In the genomic region with DNA sequence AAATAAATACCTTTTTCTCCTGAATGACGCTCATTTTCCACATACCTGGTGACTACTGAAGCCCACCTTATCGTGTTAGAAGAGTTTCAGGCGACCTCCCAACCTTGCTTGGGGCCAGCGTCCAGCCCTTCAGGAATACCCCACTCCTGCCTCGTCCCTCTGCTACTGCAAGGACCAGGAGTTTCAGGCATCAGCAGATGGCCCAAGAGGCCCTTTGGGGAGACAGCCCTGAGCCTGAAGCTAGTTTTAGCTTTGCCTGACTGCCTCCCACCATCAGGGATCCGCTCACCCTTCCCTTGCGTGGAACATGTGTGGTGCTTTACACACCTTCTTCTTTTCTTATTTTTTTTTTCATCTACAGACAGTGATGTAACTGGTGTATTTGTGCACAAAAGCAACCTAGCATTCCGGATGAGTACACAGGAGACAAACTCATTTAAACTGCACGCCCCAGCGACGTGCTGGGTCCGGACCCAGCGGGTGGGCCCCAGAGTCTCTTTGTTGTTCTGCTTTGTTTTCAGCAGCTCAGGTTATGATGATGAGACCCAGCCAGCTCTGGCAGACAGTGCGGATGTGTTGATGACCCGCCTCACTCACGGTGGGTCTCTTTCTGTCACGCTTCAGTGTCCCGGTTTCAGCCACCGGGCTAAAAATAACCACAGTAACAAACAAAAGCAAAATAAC, we compare ENCODE assay signal across 13 cellular contexts.
A peak's percentile ranks its signal among the peaks of the same experiment; 100 is the strongest.
DNase-seq lines count a peak whose midpoint lies in the region; ATAC-seq and TF ChIP-seq lines count a peak whose summit lies in the region.
"Had no signal": no experiment of that assay in that cellular context is flagged by ENCODE, and none has a peak within 500 bp of the region (broad histone marks: within the 10 kb centered on the region; RNA-seq: fewer than 3 reads in every experiment).

No MANE protein-coding gene starts in this region.

- no peaks in the 10 kb centered on the region for H3K9me3 ChIP-seq in neural progenitor cell (ENCODE audit: low read depth)

- H3K4me3 ChIP-seq in GM23338 = no peak overlapping the region
- no peak overlapping the region for H3K4me3 ChIP-seq in neural progenitor cell

- H3K36me3 ChIP-seq in GM23338 (ENCODE audit: insufficient read depth) = no peaks in the 10 kb centered on the region
- H3K36me3 ChIP-seq in neural progenitor cell = no peaks in the 10 kb centered on the region

- H3K79me2 ChIP-seq in GM23338 (replicated peaks; ENCODE audit: insufficient read depth) = no peaks in the 10 kb centered on the region
- no peaks in the 10 kb centered on the region for H3K79me2 ChIP-seq in neural progenitor cell (ENCODE audit: low read depth)

- H3K4me3 Mint-ChIP-seq in GM23338 (no peak overlapping the region), neural progenitor cell (peak overlapping the region; percentile 17)
- no peak overlapping the region for H3K4me3 Mint-ChIP-seq in activated T-cell treated with anti-CD3 and anti-CD28 coated beads, Interleukin-2, amount 50 U/mL, for 4 hours
- H3K4me3 Mint-ChIP-seq: CD8-positive, alpha-beta T cell; stimulated activated naive CD8-positive, alpha-beta T cell treated with anti-CD3 and anti-CD28 coated beads, Interleukin-15, Interleukin-2, amounts not matched to agents 100 ng/mL and 50 ng/mL, for 24 hours had no signal

- H3K27ac ChIP-seq in GM23338 (ENCODE audit: low read depth) (no peak overlapping the region), neural progenitor cell (no peak overlapping the region)

- TF ChIP-seq CTCF in GM23338 (conservative IDR thresholded peaks at IDR 0.05; ENCODE audit: low read depth in 2 of 2) (no peak), neural progenitor cell (IDR thresholded peaks at IDR 0.05) (no peak)

- H3F3A ChIP-seq in GM23338 (replicated peaks; ENCODE audit: low read depth) = no peaks in the 10 kb centered on the region
- H3F3A ChIP-seq in neural progenitor cell (ENCODE audit: low read depth) = no peaks in the 10 kb centered on the region

- peak; percentile 48 for ATAC-seq in GM19023 (IDR thresholded peaks at IDR 0.05; ENCODE audit: unreplicated experiment)
- no peak for ATAC-seq in GM23338
- ATAC-seq in activated T-cell treated with anti-CD3 and anti-CD28 coated beads, Interleukin-2, amount 50 U/mL, for 4 hours = no peak
- ATAC-seq: activated CD4-positive, CD25-positive, alpha-beta regulatory T cell treated with anti-CD3 and anti-CD28 coated beads, Interleukin-2, amount 50 U/mL, for 24 hours; CD8-positive, alpha-beta T cell had no signal

- DNase-seq in GM23338 (ENCODE audit: low spot score) (no peak), NCI-H345 treated with DMSO at 0.1 percent for 48 hours (lab: John Stamatoyannopoulos, UW; ENCODE audit: unreplicated experiment) (peak; percentile 63), neural progenitor cell (ENCODE audit: low spot score) (peak; percentile 55), OCI-M1 (lab: John Stamatoyannopoulos, UW) (no peak)
- DNase-seq in NK-92 treated with Interleukin-12 subunit alpha and Interleukin-12 subunit beta, amount 100 ng/mL, for 24 hours (lab: John Stamatoyannopoulos, UW) = no peak
- no peak for DNase-seq in activated T-cell treated with anti-CD3 and anti-CD28 coated beads, Interleukin-2, amount 50 U/mL, for 4 hours
- DNase-seq: erythroblast; stimulated activated CD4-positive, alpha-beta T cell treated with anti-CD3 and anti-CD28 coated beads, Interleukin-2, amount 100 ng/mL, for 48 hours had no signal

- H3K36me3 Mint-ChIP-seq in GM23338 (ENCODE audit: low read depth) (no peaks in the 10 kb centered on the region; the same call in 2 of the 3 replicates), neural progenitor cell (no peaks in the 10 kb centered on the region)
- no peaks in the 10 kb centered on the region for H3K36me3 Mint-ChIP-seq in activated T-cell treated with anti-CD3 and anti-CD28 coated beads, Interleukin-2, amount 50 U/mL, for 4 hours (ENCODE audit: insufficient read depth)
- H3K36me3 Mint-ChIP-seq: CD8-positive, alpha-beta T cell had no signal

- H3K27ac Mint-ChIP-seq in GM23338 (peak overlapping the region; percentile 26; the same call in 1 of the 2 replicates), neural progenitor cell (peak overlapping the region; percentile 93)
- H3K27ac Mint-ChIP-seq: activated T-helper 2 cell treated with anti-CD3 and anti-CD28 coated beads, Interferon-gamma antibody, Interleukin-2, Interleukin-4, amounts not matched to agents 10 μg/mL and 5 μg/mL and 100 μg/mL, durations not matched to agents 14 hours and 24 hours and 36 hours; CD8-positive, alpha-beta T cell; stimulated activated naive CD8-positive, alpha-beta T cell treated with anti-CD3 and anti-CD28 coated beads, Interleukin-15, Interleukin-2, amounts not matched to agents 100 ng/mL and 50 ng/mL, for 24 hours had no signal

- H2AFZ ChIP-seq in GM23338 = no peak overlapping the region
- peak overlapping the region; percentile 8 for H2AFZ ChIP-seq in neural progenitor cell (replicated peaks)

- H4K20me1 ChIP-seq in GM23338 (replicated peaks; ENCODE audit: insufficient read depth) = no peaks in the 10 kb centered on the region
- H4K20me1 ChIP-seq in neural progenitor cell (ENCODE audit: low read depth) = no peaks in the 10 kb centered on the region

- H3K9ac ChIP-seq in neural progenitor cell = no peak overlapping the region

- no peaks in the 10 kb centered on the region for H3K9me2 ChIP-seq in GM23338 (ENCODE audit: insufficient read depth)

- H3K4me2 ChIP-seq in GM23338 = no peak overlapping the region
- H3K4me2 ChIP-seq in neural progenitor cell = peak overlapping the region; percentile 24

- H3K27me3 Mint-ChIP-seq in GM23338 (ENCODE audit: insufficient read depth, low read depth, poor library complexity) = no peaks in the 10 kb centered on the region
- peaks cover 7% of the 10 kb centered on the region for H3K27me3 Mint-ChIP-seq in neural progenitor cell (ENCODE audit: insufficient read depth, low read depth)
- peaks cover 6% of the 10 kb centered on the region for H3K27me3 Mint-ChIP-seq in activated T-cell treated with anti-CD3 and anti-CD28 coated beads, Interleukin-2, amount 50 U/mL, for 4 hours (ENCODE audit: low read depth)

- H3K27me3 ChIP-seq in GM23338 (ENCODE audit: insufficient read depth) = no peaks in the 10 kb centered on the region
- no peaks in the 10 kb centered on the region for H3K27me3 ChIP-seq in neural progenitor cell

- H3K9me3 Mint-ChIP-seq in GM23338 (peaks cover 6% of the 10 kb centered on the region; the same call in 2 of the 3 replicates), neural progenitor cell (peaks cover 17% of the 10 kb centered on the region)
- peaks cover 6% of the 10 kb centered on the region for H3K9me3 Mint-ChIP-seq in activated T-cell treated with anti-CD3 and anti-CD28 coated beads, Interleukin-2, amount 50 U/mL, for 4 hours

- H3K4me1 ChIP-seq in GM23338 (ENCODE audit: insufficient read depth) = peaks cover 6% of the 10 kb centered on the region; the same call in 1 of the 2 replicates
- H3K4me1 ChIP-seq in neural progenitor cell = peaks cover 13% of the 10 kb centered on the region

- H3K4me1 Mint-ChIP-seq in GM23338 (peaks cover 6% of the 10 kb centered on the region), neural progenitor cell (peaks cover 32% of the 10 kb centered on the region)
- H3K4me1 Mint-ChIP-seq in activated T-cell treated with anti-CD3 and anti-CD28 coated beads, Interleukin-2, amount 50 U/mL, for 4 hours (ENCODE audit: low read depth) = no peaks in the 10 kb centered on the region

TF ChIP-seq in GM23338, 12 proteins besides CTCF, POLR2A, EP300 and RAD21:
- TF ChIP-seq ZNF331 (CRISPR knock-in tag; IDR thresholded peaks at IDR 0.05; ENCODE audit: low read depth) = no peak

Comparison
In these comparisons a context has a peak if more than half of its experiments do, and no peak if none do; other contexts are left out.
1. DNase-seq: peak in NCI-H345 treated with DMSO at 0.1 percent for 48 hours (single experiment) and neural progenitor cell (single experiment); none in GM23338 (single experiment), OCI-M1 (single experiment), NK-92 treated with Interleukin-12 subunit alpha and Interleukin-12 subunit beta, amount 100 ng/mL, for 24 hours (single experiment) and activated T-cell treated with anti-CD3 and anti-CD28 coated beads, Interleukin-2, amount 50 U/mL, for 4 hours (single experiment).